In genomic region chr17:79023180-79023705, GRCh38 we compare ENCODE assay signal across 9 cellular contexts. TPM values are rescaled to one million over a fixed set of nuclear protein-coding genes. Genes with fewer than 3 reads are reported as not detected.
DNase-seq lines count a peak whose midpoint lies in the region; ATAC-seq and TF ChIP-seq lines count a peak whose summit lies in the region.
"Had no signal": no experiment of that assay in that cellular context is flagged by ENCODE, and none has a peak within 500 bp of the region (broad histone marks: within the 10 kb centered on the region; RNA-seq: fewer than 3 reads in every experiment).

No MANE protein-coding gene starts in this region.

- peaks cover 54% of the 10 kb centered on the region for H3K27me3 Mint-ChIP-seq in activated naive CD8-positive, alpha-beta T cell treated with anti-CD3 and anti-CD28 coated beads, Interleukin-2, amount 10 ng/mL, durations not matched to agents 7 days and 5 days

- 78% methylated on average over 12 of the region's 12 CpGs for WGBS in mesenchymal stem cell

- no peak overlapping the region for H2BK120ac ChIP-seq in mesenchymal stem cell (ENCODE audit: low read depth, low read length)

- no peak overlapping the region for H3K14ac ChIP-seq in mesenchymal stem cell (ENCODE audit: low read length in 2 of 2)

- peak overlapping the region in 2 of 11 experiments; percentile 67 to 68; a peak in 2 of 22 replicates for H3K9ac ChIP-seq in BLaER1 treated with 17β-estradiol and CSF1 and Interleukin-3, amounts not matched to agents 10 nM and 100 nM
- peak overlapping the region; percentile 81 for H3K9ac ChIP-seq in mesenchymal stem cell (ENCODE audit: low read length)

- H3K79me1 ChIP-seq in mesenchymal stem cell (replicated peaks; ENCODE audit: low read length, poor library complexity, severe bottlenecking), result no peaks in the 10 kb centered on the region

- peaks cover 24 to 45% (median 40%) of the 10 kb centered on the region in 11 experiments for H3K27me3 ChIP-seq in BLaER1 treated with 17β-estradiol and CSF1 and Interleukin-3, amounts not matched to agents 10 nM and 100 nM
- peaks cover 0 to 61% of the 10 kb centered on the region in 2 experiments for H3K27me3 ChIP-seq in mesenchymal stem cell (ENCODE audit: control insufficient read depth in 1 of 2, insufficient read depth in 1 of 2, low read length in 2 of 2)

- peak overlapping the region in 1 of 2 experiments; percentile 49 for H3K18ac ChIP-seq in mesenchymal stem cell (ENCODE audit: low read depth in 1 of 2, low read length in 2 of 2)

- peaks cover 47 to 83% (median 49%) of the 10 kb centered on the region in 10 experiments for H3K4me1 ChIP-seq in BLaER1 treated with 17β-estradiol and CSF1 and Interleukin-3, amounts not matched to agents 10 nM and 100 nM
- peaks cover 43% of the 10 kb centered on the region for H3K4me1 ChIP-seq in mesenchymal stem cell (ENCODE audit: control insufficient read depth, insufficient read depth, low read depth, low read length)

- H4K8ac ChIP-seq in mesenchymal stem cell (ENCODE audit: low read length), result peak overlapping the region; percentile 79

- no peak for DNase-seq in activated naive CD8-positive, alpha-beta T cell treated with anti-CD3 and anti-CD28 coated beads, Interleukin-2, amount 10 ng/mL, durations not matched to agents 7 days and 5 days
- DNase-seq in mesenchymal stem cell, result no peak
- DNase-seq: stimulated activated CD4-positive, alpha-beta T cell treated with anti-CD3 and anti-CD28 coated beads, Interleukin-15, amount 100 ng/mL, for 24 hours; SW 1271 had no signal

- no peak for ATAC-seq in activated naive CD8-positive, alpha-beta T cell treated with anti-CD3 and anti-CD28 coated beads, Interleukin-2, amount 10 ng/mL, durations not matched to agents 7 days and 5 days (ENCODE audit: low read depth)
- ATAC-seq in SK-N-SH treated with all-trans-retinoic acid at 6 μM for 48 hours (no peak), GM18909 (IDR thresholded peaks at IDR 0.05; ENCODE audit: poor library complexity, unreplicated experiment) (no peak), HG02588 (IDR thresholded peaks at IDR 0.05; ENCODE audit: unreplicated experiment) (no peak)

- H3K9me3 ChIP-seq in BLaER1 treated with 17β-estradiol and CSF1 and Interleukin-3, amounts not matched to agents 10 nM and 100 nM (replicated peaks in 1 of 11), result no peaks in the 10 kb centered on the region
- no peaks in the 10 kb centered on the region for H3K9me3 ChIP-seq in mesenchymal stem cell (ENCODE audit: control insufficient read depth, low read length)

- H3K4ac ChIP-seq in mesenchymal stem cell (ENCODE audit: low read depth in 1 of 2, low read length in 2 of 2), result no peak overlapping the region

- H2AK5ac ChIP-seq in mesenchymal stem cell (ENCODE audit: low read length, severe bottlenecking), result no peak overlapping the region

- no peak overlapping the region for H2AFZ ChIP-seq in mesenchymal stem cell (ENCODE audit: low read depth, low read length)

- H3K36me3 Mint-ChIP-seq in activated naive CD8-positive, alpha-beta T cell treated with anti-CD3 and anti-CD28 coated beads, Interleukin-2, amount 10 ng/mL, durations not matched to agents 7 days and 5 days, result no peaks in the 10 kb centered on the region
- H3K36me3 Mint-ChIP-seq: CD4-positive, CD25-positive, alpha-beta regulatory T cell had no signal

- H3K4me1 Mint-ChIP-seq in activated naive CD8-positive, alpha-beta T cell treated with anti-CD3 and anti-CD28 coated beads, Interleukin-2, amount 10 ng/mL, durations not matched to agents 7 days and 5 days, result peaks cover 8% of the 10 kb centered on the region

- POLR2A ChIA-PET in activated naive CD8-positive, alpha-beta T cell treated with anti-CD3 and anti-CD28 coated beads, Interleukin-2, amount 10 ng/mL, durations not matched to agents 7 days and 5 days (lab: Charles Lee), result no interaction called here

- no peaks in the 10 kb centered on the region for H3K36me3 ChIP-seq in BLaER1 treated with 17β-estradiol and CSF1 and Interleukin-3, amounts not matched to agents 10 nM and 100 nM
- no peaks in the 10 kb centered on the region for H3K36me3 ChIP-seq in mesenchymal stem cell (ENCODE audit: control insufficient read depth in 1 of 2, insufficient read depth in 2 of 2, low read depth in 1 of 2, low read length in 2 of 2)

- H3K23ac ChIP-seq in mesenchymal stem cell (ENCODE audit: low read length in 2 of 2), result no peak overlapping the region

- no peaks in the 10 kb centered on the region for H3K9me3 Mint-ChIP-seq in activated naive CD8-positive, alpha-beta T cell treated with anti-CD3 and anti-CD28 coated beads, Interleukin-2, amount 10 ng/mL, durations not matched to agents 7 days and 5 days

- H4K91ac ChIP-seq in mesenchymal stem cell (ENCODE audit: low read length), result no peak overlapping the region

- H3K4me3 Mint-ChIP-seq in activated naive CD8-positive, alpha-beta T cell treated with anti-CD3 and anti-CD28 coated beads, Interleukin-2, amount 10 ng/mL, durations not matched to agents 7 days and 5 days, result peak overlapping the region; percentile 5

- peak overlapping the region in 2 of 10 experiments; percentile 62 to 70; a peak in 2 of 20 replicates for H3K4me3 ChIP-seq in BLaER1 treated with 17β-estradiol and CSF1 and Interleukin-3, amounts not matched to agents 10 nM and 100 nM
- H3K4me3 ChIP-seq in mesenchymal stem cell (ENCODE audit: insufficient read depth in 1 of 2, low read depth in 1 of 2, low read length in 2 of 2), result peak overlapping the region; percentile 62 to 87

- H3K27ac ChIP-seq in BLaER1 treated with 17β-estradiol and CSF1 and Interleukin-3, amounts not matched to agents 10 nM and 100 nM, result no peak overlapping the region
- no peak overlapping the region for H3K27ac ChIP-seq in mesenchymal stem cell (ENCODE audit: low read length, poor library complexity, severe bottlenecking)

- H2BK5ac ChIP-seq in mesenchymal stem cell (ENCODE audit: low read depth, low read length, poor library complexity, severe bottlenecking), result no peak overlapping the region

- H2BK15ac ChIP-seq in mesenchymal stem cell (ENCODE audit: low read depth, poor library complexity, severe bottlenecking), result no peak overlapping the region

- H2BK12ac ChIP-seq in mesenchymal stem cell (ENCODE audit: low read length in 2 of 2), result no peak overlapping the region

- H4K20me1 ChIP-seq in BLaER1 treated with 17β-estradiol and CSF1 and Interleukin-3, amounts not matched to agents 10 nM and 100 nM, result peaks cover 0 to 13% (median 0%) of the 10 kb centered on the region in 11 experiments; a peak in 3 of 22 replicates

- H3K27ac Mint-ChIP-seq in activated naive CD8-positive, alpha-beta T cell treated with anti-CD3 and anti-CD28 coated beads, Interleukin-2, amount 10 ng/mL, durations not matched to agents 7 days and 5 days, result no peak overlapping the region
- H3K27ac Mint-ChIP-seq: CD4-positive, CD25-positive, alpha-beta regulatory T cell had no signal

- H3K4me2 ChIP-seq in BLaER1 treated with 17β-estradiol and CSF1 and Interleukin-3, amounts not matched to agents 10 nM and 100 nM, result peak overlapping the region; percentile 92 to 100 (median 98)
- no peak overlapping the region for H3K4me2 ChIP-seq in mesenchymal stem cell (ENCODE audit: low read length, poor library complexity, severe bottlenecking)

TF ChIP-seq in SK-N-SH treated with all-trans-retinoic acid at 6 μM for 48 hours, 23 proteins besides CTCF, POLR2A, EP300 and RAD21:
- TF ChIP-seq TOX (CRISPR knock-in tag; IDR thresholded peaks at IDR 0.05; ENCODE audit: borderline replicate concordance) (no peak), ZNF8 (CRISPR knock-in tag; IDR thresholded peaks at IDR 0.05) (no peak), ZC3H10 (CRISPR knock-in tag; IDR thresholded peaks at IDR 0.05) (no peak)

RNA-seq across cellular contexts. Expression of gene C1QTNF1, which starts 0.7 kb away (rescaled TPM):
- not detected for total RNA-seq in activated naive CD8-positive, alpha-beta T cell treated with anti-CD3 and anti-CD28 coated beads, Interleukin-2, amount 10 ng/mL, durations not matched to agents 7 days and 5 days
- 11.9 TPM for polyA plus RNA-seq in mesenchymal stem cell (2013, experiment 1 of 2)
- 13.6 TPM for polyA plus RNA-seq in mesenchymal stem cell (2013, experiment 2 of 2)
- total RNA-seq: CD4-positive, CD25-positive, alpha-beta regulatory T cell had no signal
- polyA plus RNA-seq: CD4-positive, CD25-positive, alpha-beta regulatory T cell had no signal

RNA-seq across cellular contexts. Expression of gene CANT1, which starts 13.7 kb away (rescaled TPM):
- 10 to 100 TPM; 56.0 to 61.5 TPM for total RNA-seq in activated naive CD8-positive, alpha-beta T cell treated with anti-CD3 and anti-CD28 coated beads, Interleukin-2, amount 10 ng/mL, durations not matched to agents 7 days and 5 days
- polyA plus RNA-seq in mesenchymal stem cell (2013, experiment 1 of 2), result 37.8 TPM
- polyA plus RNA-seq in mesenchymal stem cell (2013, experiment 2 of 2), result 38.3 TPM

RNA-seq across cellular contexts. Expression of gene LGALS3BP, which starts 43.5 kb away (rescaled TPM):
- 100 to 1,000 TPM; 193 to 222 TPM for total RNA-seq in activated naive CD8-positive, alpha-beta T cell treated with anti-CD3 and anti-CD28 coated beads, Interleukin-2, amount 10 ng/mL, durations not matched to agents 7 days and 5 days
- 349 TPM for polyA plus RNA-seq in mesenchymal stem cell (2013, experiment 1 of 2)
- 351 TPM for polyA plus RNA-seq in mesenchymal stem cell (2013, experiment 2 of 2)

RNA-seq across cellular contexts. Expression of gene ENGASE, which starts 51.4 kb away (rescaled TPM):
- 10 to 100 TPM; 72.8 to 78.2 TPM for total RNA-seq in activated naive CD8-positive, alpha-beta T cell treated with anti-CD3 and anti-CD28 coated beads, Interleukin-2, amount 10 ng/mL, durations not matched to agents 7 days and 5 days
- polyA plus RNA-seq in mesenchymal stem cell (2013, experiment 1 of 2), result 6.9 TPM
- 5.8 TPM for polyA plus RNA-seq in mesenchymal stem cell (2013, experiment 2 of 2)
